Comparison of ENCODE assay signal across 9 cellular contexts in genomic region chr6:34912715-34913464, GRCh38. TPM values are rescaled to one million over a fixed set of nuclear protein-coding genes. Genes with fewer than 3 reads are reported as not detected.
DNase-seq lines count a peak whose midpoint lies in the region; ATAC-seq lines count a peak whose summit lies in the region.
"Had no signal": no experiment of that assay in that cellular context is flagged by ENCODE, and none has a peak within 500 bp of the region (broad histone marks: within the 10 kb centered on the region; RNA-seq: fewer than 3 reads in every experiment).

No MANE protein-coding gene starts in this region.

- no peak overlapping the region for H3K4me3 ChIP-seq in H7 (ENCODE audit: insufficient read depth, low read depth, low read length)
- H3K4me3 ChIP-seq: lung had no signal

- peak; percentile 42 for DNase-seq in GM04503 (ENCODE audit: low read depth)
- peak in 3 of 5 experiments; percentile 2 to 80 (median 48) for DNase-seq in T-helper 2 cell
- peak; percentile 7 for DNase-seq in germinal center (ENCODE audit: low spot score)
- DNase-seq in H7, result no peak
- DNase-seq in activated CD8-positive, alpha-beta memory T cell treated with anti-CD3 and anti-CD28 coated beads, Interleukin-2, amount 50 U/mL, for 4 hours, result no peak

- ATAC-seq in HG02759 (IDR thresholded peaks at IDR 0.05; ENCODE audit: unreplicated experiment), result peak; percentile 57
- no peak for ATAC-seq in GM21723 (IDR thresholded peaks at IDR 0.05; ENCODE audit: unreplicated experiment)
- no peak for ATAC-seq in HG03460 (IDR thresholded peaks at IDR 0.05; ENCODE audit: unreplicated experiment)

- H3K36me3 ChIP-seq in H7 (replicated peaks; ENCODE audit: control insufficient read depth, insufficient read depth, low read length), result no peaks in the 10 kb centered on the region

- H3K27me3 ChIP-seq in H7 (ENCODE audit: control insufficient read depth, insufficient read depth, low read length), result no peaks in the 10 kb centered on the region

RNA-seq across cellular contexts. Expression of gene ANKS1A, which starts 23.8 kb away (rescaled TPM):
- total RNA-seq in H7 (2014; rRNA removed; shearing (Covaris generic)), result 22.4 and 24.3 TPM in 2 replicates

RNA-seq across cellular contexts. Expression of gene TAF11, which starts 25.0 kb away (rescaled TPM):
- total RNA-seq in H7 (2014; rRNA removed; shearing (Covaris generic)), result 52.8 and 55.4 TPM in 2 replicates

Comparison
In these comparisons a context has a peak if more than half of its experiments do, and no peak if none do; other contexts are left out.
1. DNase-seq: peak in GM04503 (single experiment), T-helper 2 cell (3 of 5) and germinal center (single experiment); none in H7 (single experiment) and activated CD8-positive, alpha-beta memory T cell treated with anti-CD3 and anti-CD28 coated beads, Interleukin-2, amount 50 U/mL, for 4 hours (single experiment).